Comparison of ENCODE assay signal across 1 cellular context in genomic region chr2:149587220-149587949, GRCh38.
TF ChIP-seq lines count a peak whose summit lies in the region.

Gene MMADHC, minus strand, starts transcription at chr2:149587775. Its CDS starts 678 bp downstream, at chr2:149587097.

TF ChIP-seq in HepG2, 621 proteins besides CTCF, POLR2A, EP300 and RAD21 (continued from another document and continues in another):
- TF ChIP-seq ZNF33B (CRISPR knock-in tag; IDR thresholded peaks at IDR 0.05): peak; percentile 91
- peak; percentile 56; the same call in 1 of the 2 replicates for TF ChIP-seq TFDP1 (CRISPR knock-in tag; IDR thresholded peaks at IDR 0.05; ENCODE audit: borderline replicate concordance)
- no peak for TF ChIP-seq REXO4 (CRISPR knock-in tag; IDR thresholded peaks at IDR 0.05; ENCODE audit: borderline replicate concordance)
- TF ChIP-seq TRIM22 (IDR thresholded peaks at IDR 0.05): no peak
- no peak for TF ChIP-seq ZNF549 (CRISPR knock-in tag; IDR thresholded peaks at IDR 0.05)
- TF ChIP-seq ZNF567 (CRISPR knock-in tag; IDR thresholded peaks at IDR 0.05; ENCODE audit: borderline replicate concordance): no peak
- TF ChIP-seq ZNF256 (CRISPR knock-in tag; conservative IDR thresholded peaks at IDR 0.05): no peak
- peak; percentile 67 for TF ChIP-seq FOXP4 (CRISPR knock-in tag; IDR thresholded peaks at IDR 0.05)
- TF ChIP-seq CSRNP1 (CRISPR knock-in tag; IDR thresholded peaks at IDR 0.05): peak; percentile 64
- TF ChIP-seq CSRNP2 (CRISPR knock-in tag; conservative IDR thresholded peaks at IDR 0.05; ENCODE audit: low read depth): no peak
- peak; percentile 49 for TF ChIP-seq SP5 (CRISPR knock-in tag; IDR thresholded peaks at IDR 0.05; ENCODE audit: borderline replicate concordance, low read depth)
- peak; percentile 65 for TF ChIP-seq ARID5B (CRISPR knock-in tag; IDR thresholded peaks at IDR 0.05)
- no peak for TF ChIP-seq SUZ12 (IDR thresholded peaks at IDR 0.05; ENCODE audit: low read depth, low read length)
- no peak for TF ChIP-seq ZBTB1 (CRISPR knock-in tag; IDR thresholded peaks at IDR 0.05; ENCODE audit: borderline replicate concordance)
- no peak for TF ChIP-seq ZBTB44 (CRISPR knock-in tag; IDR thresholded peaks at IDR 0.05)
- TF ChIP-seq MED1 (CRISPR knock-in tag; IDR thresholded peaks at IDR 0.05): peak; percentile 85
- peak in 1 of 2 experiments; percentile 5; a peak in 2 of 4 replicates for TF ChIP-seq MAFK (conservative IDR thresholded peaks at IDR 0.05 in 1 of 2, IDR thresholded peaks at IDR 0.05 in 1 of 2; ENCODE audit: low read length in 2 of 2)
- TF ChIP-seq IRX3 (CRISPR knock-in tag; IDR thresholded peaks at IDR 0.05; ENCODE audit: borderline replicate concordance, low read depth): peak; percentile 52; the same call in 1 of the 2 replicates
- no peak; the same call in 1 of the 2 replicates for TF ChIP-seq JDP2 (CRISPR knock-in tag; IDR thresholded peaks at IDR 0.05; ENCODE audit: borderline replicate concordance)
- peak; percentile 73; the same call in 1 of the 2 replicates for TF ChIP-seq ZNF724P (CRISPR knock-in tag; IDR thresholded peaks at IDR 0.05; ENCODE audit: borderline replicate concordance)
- peak; percentile 78 for TF ChIP-seq HDAC1 (CRISPR knock-in tag; IDR thresholded peaks at IDR 0.05)
- peak; percentile 22; the same call in 1 of the 2 replicates for TF ChIP-seq PBX2 (CRISPR knock-in tag; IDR thresholded peaks at IDR 0.05)
- TF ChIP-seq ZNF770 (CRISPR knock-in tag; IDR thresholded peaks at IDR 0.05): peak; percentile 65; the same call in 1 of the 2 replicates
- peak; percentile 63 for TF ChIP-seq GMEB2 (CRISPR knock-in tag; IDR thresholded peaks at IDR 0.05; ENCODE audit: low read depth)
- TF ChIP-seq ZFY (CRISPR knock-in tag; IDR thresholded peaks at IDR 0.05): peak; percentile 70; the same call in 1 of the 2 replicates
- peak; percentile 58 for TF ChIP-seq CEBPG (CRISPR knock-in tag; IDR thresholded peaks at IDR 0.05)
- peak; percentile 93 for TF ChIP-seq ZBTB20 (CRISPR knock-in tag; IDR thresholded peaks at IDR 0.05; ENCODE audit: borderline replicate concordance, low read depth)
- TF ChIP-seq ADNP (CRISPR knock-in tag; IDR thresholded peaks at IDR 0.05): no peak
- peak; percentile 74; the same call in 1 of the 2 replicates for TF ChIP-seq ZZZ3 (CRISPR knock-in tag; IDR thresholded peaks at IDR 0.05; ENCODE audit: borderline replicate concordance)
- peak; percentile 93 for TF ChIP-seq SRSF1 (optimal IDR thresholded peaks at IDR 0.05; ENCODE audit: low read depth, low read length)
- no peak for TF ChIP-seq TCF7 (IDR thresholded peaks at IDR 0.05; ENCODE audit: low read depth)
- TF ChIP-seq SKIL (CRISPR knock-in tag; IDR thresholded peaks at IDR 0.05; ENCODE audit: borderline replicate concordance): no peak
- TF ChIP-seq ZNF460 (CRISPR knock-in tag; IDR thresholded peaks at IDR 0.05; ENCODE audit: borderline replicate concordance): no peak
- peak; percentile 77; the same call in 1 of the 2 replicates for TF ChIP-seq ATF1 (CRISPR knock-in tag; IDR thresholded peaks at IDR 0.05)
- no peak; the same call in 1 of the 2 replicates for TF ChIP-seq CBFB (CRISPR knock-in tag; IDR thresholded peaks at IDR 0.05)
- peak; percentile 25; the same call in 1 of the 2 replicates for TF ChIP-seq ZNF234 (CRISPR knock-in tag; conservative IDR thresholded peaks at IDR 0.05)
- peak; percentile 51 for TF ChIP-seq FOXO1 (CRISPR knock-in tag; IDR thresholded peaks at IDR 0.05)
